21 cellular contexts compared by ENCODE assay signal in genomic region chr22:49159711-49160110, GRCh38.
DNase-seq lines count a peak whose midpoint lies in the region; ATAC-seq, FAIRE-seq and TF ChIP-seq lines count a peak whose summit lies in the region.
"Had no signal": no experiment of that assay in that cellular context is flagged by ENCODE, and none has a peak within 500 bp of the region (broad histone marks: within the 10 kb centered on the region; RNA-seq: fewer than 3 reads in every experiment).

No MANE protein-coding gene starts in this region.

- 83% methylated on average over 8 of the region's 10 CpGs; no CpG with 5 or more reads in 1 of the 2 experiments for WGBS in H1 (ENCODE audit: extremely low coverage in 1 of 2, insufficient coverage in 1 of 2, insufficient read length in 1 of 2, insufficient replicate concordance in 2 of 2, low coverage in 1 of 2, low lambda C conversion rate in 2 of 2, missing lambda C conversion rate in 1 of 2), 2 experiments
- 44 to 45% methylated on average over 10 of the region's 10 CpGs for WGBS in aorta, 2 donors
- WGBS in H9 (ENCODE audit: extremely low coverage, insufficient read length, low lambda C conversion rate) = no CpG with 5 or more reads among the region's 10 CpGs

- peaks cover 3% of the 10 kb centered on the region; the same call in 1 of the 2 replicates for H3K27me3 Mint-ChIP-seq in H9 (ENCODE audit: low read depth)
- peaks cover 0 to 3% (median 2%) of the 10 kb centered on the region in 3 donors for H3K27me3 Mint-ChIP-seq in immature natural killer cell (ENCODE audit: low read depth in 3 of 3)

- no peak for TF ChIP-seq EP300 in H1 (IDR thresholded peaks at IDR 0.05; ENCODE audit: borderline replicate concordance in 1 of 2, low read depth in 2 of 2, low read length in 2 of 2)

- H2AK5ac ChIP-seq in H1 (ENCODE audit: low read depth, low read length) (no peak overlapping the region), H9 (ENCODE audit: insufficient read length, low read length) (no peak overlapping the region)

- H4K5ac ChIP-seq in H1 (ENCODE audit: insufficient read length, low read depth, low read length) = no peak overlapping the region
- no peak overlapping the region for H4K5ac ChIP-seq in H9 (ENCODE audit: insufficient read length, low read depth, low read length)

- H2BK5ac ChIP-seq in H1 (ENCODE audit: low read depth, low read length) (no peak overlapping the region), H9 (ENCODE audit: insufficient read length, low read length) (no peak overlapping the region)

- H3K56ac ChIP-seq in H1 (replicated peaks; ENCODE audit: insufficient read length, low read depth, low read length) = no peak overlapping the region
- no peak overlapping the region for H3K56ac ChIP-seq in H9 (ENCODE audit: insufficient read length, low read depth, low read length)

- H3K4me3 ChIP-seq in H1 (ENCODE audit: extremely low read depth in 1 of 4, insufficient read depth in 2 of 4, low read depth in 3 of 4, low read length in 4 of 4) = no peak overlapping the region
- no peak overlapping the region for H3K4me3 ChIP-seq in aorta (ENCODE audit: low read length in 2 of 2)
- H3K4me3 ChIP-seq: BLaER1, GM23338 had no signal

- TF ChIP-seq CTCF in H1 (IDR thresholded peaks at IDR 0.05; ENCODE audit: control extremely low read depth in 1 of 3, insufficient read depth in 1 of 3, low read depth in 1 of 3, low read length in 3 of 3) = no peak
- TF ChIP-seq CTCF in H9 (conservative IDR thresholded peaks at IDR 0.05) = no peak

- H2BK20ac ChIP-seq in H1 (ENCODE audit: low read length) (no peak overlapping the region), H9 (ENCODE audit: low read depth, low read length, poor library complexity, severe bottlenecking) (no peak overlapping the region)

- H3K27ac Mint-ChIP-seq in H9 (no peak overlapping the region), immature natural killer cell (no peak overlapping the region)
- H3K27ac Mint-ChIP-seq: CD14-positive monocyte; CD4-positive, alpha-beta memory T cell; GM23338; IgD-negative memory B cell had no signal

- TF ChIP-seq RAD21 in H1 (IDR thresholded peaks at IDR 0.05 in 1 of 2, conservative IDR thresholded peaks at IDR 0.05 in 1 of 2; ENCODE audit: low read depth in 2 of 2, low read length in 2 of 2) = no peak

- POLR2A ChIA-PET in H1 (lab: Charles Lee; ENCODE audit: partially characterized antibody) = no interaction called here

- H3K4ac ChIP-seq in H1 (replicated peaks; ENCODE audit: insufficient read length, low read depth, low read length) (no peak overlapping the region), H9 (ENCODE audit: low read depth, low read length) (no peak overlapping the region)

- H3K4me3 Mint-ChIP-seq in H9 = no peak overlapping the region
- H3K4me3 Mint-ChIP-seq in immature natural killer cell = no peak overlapping the region
- H3K4me3 Mint-ChIP-seq: CD14-positive monocyte; CD4-positive, alpha-beta memory T cell; GM23338; IgD-negative memory B cell had no signal

- no peak for FAIRE-seq in H1 (lab: Jason Lieb, UNC)
- FAIRE-seq: GM12892, GM18507, HepG2 had no signal

- no peak overlapping the region for H3K27ac ChIP-seq in H1 (ENCODE audit: low read depth, low read length)
- no peak overlapping the region for H3K27ac ChIP-seq in aorta (ENCODE audit: low read depth in 1 of 2, low read length in 2 of 2)
- H3K27ac ChIP-seq in H9 (ENCODE audit: insufficient read length, low read depth, low read length) = no peak overlapping the region
- H3K27ac ChIP-seq: BLaER1 had no signal

- H3K9ac ChIP-seq in H1 (replicated peaks in 1 of 4; ENCODE audit: extremely low read depth in 1 of 4, low read depth in 3 of 4, low read length in 3 of 4) (no peak overlapping the region), H9 (ENCODE audit: extremely low read depth, insufficient read length, low read length) (no peak overlapping the region)
- H3K9ac ChIP-seq: BLaER1 had no signal

- H3T11ph ChIP-seq in H9 (ENCODE audit: low read length) = no peak overlapping the region

- no peaks in the 10 kb centered on the region for H4K20me1 ChIP-seq in H1 (replicated peaks in 1 of 2; ENCODE audit: control insufficient read depth in 1 of 2, insufficient read depth in 2 of 2, low read length in 2 of 2)
- H4K20me1 ChIP-seq in H9 (ENCODE audit: control insufficient read depth, insufficient read depth, insufficient read length) = no peaks in the 10 kb centered on the region
- H4K20me1 ChIP-seq: BLaER1 had no signal

- H4K8ac ChIP-seq in H1 (ENCODE audit: extremely low read depth, insufficient read depth, low read length) = peak overlapping the region; percentile 71; the same call in 1 of the 2 replicates
- no peak overlapping the region for H4K8ac ChIP-seq in H9 (replicated peaks; ENCODE audit: insufficient read length, low read depth, low read length)

- H2BK15ac ChIP-seq in H1 (ENCODE audit: low read length) = no peak overlapping the region
- H2BK15ac ChIP-seq in H9 (ENCODE audit: low read depth, low read length) = no peak overlapping the region

- DNase-seq in NCI-H510A treated with DMSO at 0.1 percent for 48 hours (lab: John Stamatoyannopoulos, UW) (peak; percentile 29), NCI-H510A (lab: John Stamatoyannopoulos, UW) (no peak), cardiac septum (ENCODE audit: low spot score) (peak; percentile 20), Right ventricle myocardium inferior (ENCODE audit: missing footprints) (no peak), H1 (ENCODE audit: low read depth in 1 of 2, low spot score in 2 of 2) (no peak), aorta (peak; percentile 14 to 59), H9 (no peak), immature natural killer cell (no peak)
- DNase-seq: 8988T; CD4-positive, alpha-beta memory T cell; DMS 273 treated with DMSO at 0.1 percent for 48 hours; DMS53; GDM1; H7 had no signal

- H3K18ac ChIP-seq in H1 (ENCODE audit: extremely low read depth, low read length) = no peak overlapping the region
- no peak overlapping the region for H3K18ac ChIP-seq in H9 (ENCODE audit: insufficient read length, low read depth, low read length)

- no peaks in the 10 kb centered on the region for H3K27me3 ChIP-seq in H1 (replicated peaks in 1 of 4; ENCODE audit: control insufficient read depth in 3 of 4, extremely low read depth in 1 of 4, insufficient read depth in 3 of 4, low read length in 3 of 4)
- H3K27me3 ChIP-seq in aorta (ENCODE audit: control insufficient read depth in 1 of 2, insufficient read depth in 2 of 2, low read length in 1 of 2) = no peaks in the 10 kb centered on the region
- no peaks in the 10 kb centered on the region for H3K27me3 ChIP-seq in H9 (ENCODE audit: insufficient read depth, low read length)
- H3K27me3 ChIP-seq: BLaER1 had no signal

- H3K4me1 Mint-ChIP-seq in H9 (no peaks in the 10 kb centered on the region), immature natural killer cell (no peaks in the 10 kb centered on the region)
- H3K4me1 Mint-ChIP-seq: CD14-positive monocyte; CD4-positive, alpha-beta memory T cell; GM23338; IgD-negative memory B cell had no signal

- H2BK120ac ChIP-seq in H1 (replicated peaks; ENCODE audit: low read depth, low read length) (no peak overlapping the region), H9 (ENCODE audit: low read depth, low read length, poor library complexity, severe bottlenecking) (no peak overlapping the region)

- ATAC-seq in Right ventricle myocardium inferior (no peak), aorta (ENCODE audit: low FRiP score) (no peak)
- ATAC-seq: GM23338, HepG2 had no signal

- H3K9me3 Mint-ChIP-seq in H9 = no peaks in the 10 kb centered on the region
- no peaks in the 10 kb centered on the region for H3K9me3 Mint-ChIP-seq in immature natural killer cell
- H3K9me3 Mint-ChIP-seq: GM23338 had no signal

- H2BK12ac ChIP-seq in H1 (ENCODE audit: low read depth, low read length) = 0 out of 2 replicates have a peak overlapping the region, but pooled peaks have one; percentile 9
- no peak overlapping the region for H2BK12ac ChIP-seq in H9 (ENCODE audit: insufficient read length, low read depth, low read length)

- H4K91ac ChIP-seq in H1 (replicated peaks; ENCODE audit: insufficient read length, low read length) = no peak overlapping the region
- no peak overlapping the region for H4K91ac ChIP-seq in H9 (ENCODE audit: insufficient read length, low read depth, low read length)

- H3K79me2 ChIP-seq in H1 (ENCODE audit: control insufficient read depth in 1 of 2, insufficient read depth in 2 of 2, low read length in 2 of 2) = no peaks in the 10 kb centered on the region
- no peaks in the 10 kb centered on the region for H3K79me2 ChIP-seq in H9 (ENCODE audit: insufficient read depth, low read length)

- H3K36me3 Mint-ChIP-seq in H9 (ENCODE audit: insufficient read depth in 1 of 3, low read depth in 3 of 3) = no peaks in the 10 kb centered on the region
- no peaks in the 10 kb centered on the region for H3K36me3 Mint-ChIP-seq in immature natural killer cell
- H3K36me3 Mint-ChIP-seq: CD14-positive monocyte; CD4-positive, alpha-beta memory T cell; IgD-negative memory B cell had no signal

- H3K23me2 ChIP-seq in H1 (ENCODE audit: low read depth, low read length) (no peaks in the 10 kb centered on the region; the same call in 1 of the 2 replicates), H9 (ENCODE audit: insufficient read length, low read depth, low read length, poor library complexity, severe bottlenecking) (no peaks in the 10 kb centered on the region)

- intact Hi-C loops in cardiac septum (cut with DNase I) = no loop called here
- intact Hi-C loops in Right ventricle myocardium inferior (cut with DNase I) = no loop called here
- intact Hi-C loops in aorta (cut with DNase I) = no loop called here

- no peak overlapping the region for H3K14ac ChIP-seq in H1 (ENCODE audit: insufficient read length)
- H3K14ac ChIP-seq in H9 (ENCODE audit: insufficient read depth, low read length) = no peak overlapping the region

- H3K9me3 ChIP-seq in H1 (ENCODE audit: insufficient read depth in 2 of 2, low read depth in 1 of 2, low read length in 1 of 2) (no peaks in the 10 kb centered on the region), aorta (ENCODE audit: control insufficient read depth, low read length) (no peaks in the 10 kb centered on the region), H9 (ENCODE audit: control insufficient read depth, low read depth, low read length) (no peaks in the 10 kb centered on the region)
- H3K9me3 ChIP-seq: BLaER1 had no signal

- H3K79me1 ChIP-seq in H1 (ENCODE audit: low read depth, low read length) (no peaks in the 10 kb centered on the region), H9 (ENCODE audit: insufficient read depth, low read depth, low read length, poor library complexity, severe bottlenecking) (no peaks in the 10 kb centered on the region)

- no peaks in the 10 kb centered on the region for H3K36me3 ChIP-seq in H1 (ENCODE audit: control insufficient read depth in 2 of 4, insufficient read depth in 4 of 4, low read length in 3 of 4)
- H3K36me3 ChIP-seq in aorta (ENCODE audit: control insufficient read depth in 1 of 2, insufficient read depth in 2 of 2, low read length in 1 of 2) = no peaks in the 10 kb centered on the region
- H3K36me3 ChIP-seq: BLaER1 had no signal

- no peak for TF ChIP-seq POLR2A in H1 (IDR thresholded peaks at IDR 0.05; ENCODE audit: control extremely low read depth in 1 of 2, low read depth in 2 of 2, low read length in 2 of 2)

- H3K23ac ChIP-seq in H1 (ENCODE audit: insufficient read length) = no peak overlapping the region
- no peak overlapping the region for H3K23ac ChIP-seq in H9 (ENCODE audit: insufficient read length, low read depth, low read length)

- CTCF ChIA-PET in H1 (lab: Charles Lee; ENCODE audit: partially characterized antibody) = interaction anchor here (1.5 to 2.0 kb wide), 2 partner anchors 9 to 145 kb away, joined by 4 to 7 read pairs; no protein-coding TSS in a partner anchor

- H2AFZ ChIP-seq in H1 (ENCODE audit: low read length) (no peak overlapping the region), H9 (ENCODE audit: low read length) (no peak overlapping the region)
- H2AFZ ChIP-seq: GM23338 had no signal

- H3K4me2 ChIP-seq in H1 (ENCODE audit: insufficient read depth in 1 of 2, low read depth in 2 of 2, low read length in 2 of 2) = no peak overlapping the region
- H3K4me2 ChIP-seq in H9 (ENCODE audit: insufficient read depth, insufficient read length, low read length) = no peak overlapping the region
- H3K4me2 ChIP-seq: BLaER1, GM23338 had no signal

- H3K4me1 ChIP-seq in H1 (replicated peaks in 1 of 4; ENCODE audit: control insufficient read depth in 3 of 4, insufficient read depth in 4 of 4, low read length in 3 of 4) (no peaks in the 10 kb centered on the region), aorta (ENCODE audit: control insufficient read depth in 1 of 2, insufficient read depth in 2 of 2, low read length in 2 of 2) (no peaks in the 10 kb centered on the region), H9 (ENCODE audit: insufficient read depth, low read length) (no peaks in the 10 kb centered on the region)
- H3K4me1 ChIP-seq: BLaER1 had no signal

Comparison
In these comparisons a context has a peak if more than half of its experiments do, and no peak if none do; other contexts are left out.
1. DNase-seq: peak in NCI-H510A treated with DMSO at 0.1 percent for 48 hours (single experiment), cardiac septum (single experiment) and aorta (2 of 2); none in NCI-H510A (single experiment), Right ventricle myocardium inferior (single experiment), H1 (0 of 2), H9 (single experiment) and immature natural killer cell (0 of 3).